ENCODE assay signal across 8 cellular contexts in genomic region chr5:177493795-177494355, GRCh38. TPM values are rescaled to one million over a fixed set of nuclear protein-coding genes. Genes with fewer than 3 reads are reported as not detected.
DNase-seq lines count a peak whose midpoint lies in the region; ATAC-seq and TF ChIP-seq lines count a peak whose summit lies in the region.
"Had no signal": no experiment of that assay in that cellular context is flagged by ENCODE, and none has a peak within 500 bp of the region (broad histone marks: within the 10 kb centered on the region; RNA-seq: fewer than 3 reads in every experiment).

No MANE protein-coding gene starts in this region.

- peaks cover 52% of the 10 kb centered on the region for H3K4me1 Mint-ChIP-seq in activated B cell treated with CpG ODN at 0.5 μM for 24 hours

- H3K36me3 Mint-ChIP-seq in activated B cell treated with CpG ODN at 0.5 μM for 24 hours (ENCODE audit: low read depth), result peaks cover 6% of the 10 kb centered on the region

- H3K9me3 ChIP-seq in BLaER1 treated with 17β-estradiol and CSF1 and Interleukin-3, amounts not matched to agents 10 nM and 100 nM (replicated peaks in 1 of 11), result no peaks in the 10 kb centered on the region
- H3K9me3 ChIP-seq in mesodermal cell (ENCODE audit: control insufficient read depth, low read length), result no peaks in the 10 kb centered on the region

- H3K27ac ChIP-seq in BLaER1 treated with 17β-estradiol and CSF1 and Interleukin-3, amounts not matched to agents 10 nM and 100 nM, result peak overlapping the region in 10 of 11 experiments; percentile 70 to 93 (median 88); a peak in 20 of 22 replicates
- peak overlapping the region; percentile 92 for H3K27ac ChIP-seq in mesodermal cell (ENCODE audit: low read depth, low read length, severe bottlenecking)

- peaks cover 25 to 54% (median 40%) of the 10 kb centered on the region in 11 experiments; a peak in 21 of 22 replicates for H3K36me3 ChIP-seq in BLaER1 treated with 17β-estradiol and CSF1 and Interleukin-3, amounts not matched to agents 10 nM and 100 nM
- H3K36me3 ChIP-seq in mesodermal cell (ENCODE audit: control insufficient read depth, insufficient read depth, low read length), result peaks cover 59% of the 10 kb centered on the region

- H4K20me1 ChIP-seq in BLaER1 treated with 17β-estradiol and CSF1 and Interleukin-3, amounts not matched to agents 10 nM and 100 nM, result peaks cover 24 to 75% (median 46%) of the 10 kb centered on the region in 11 experiments; a peak in 21 of 22 replicates

- no peak for TF ChIP-seq CTCF in activated B cell treated with CpG ODN at 0.5 μM for 24 hours (IDR thresholded peaks at IDR 0.05)

- POLR2A ChIA-PET in activated B cell treated with CpG ODN at 0.5 μM for 24 hours (lab: Charles Lee), result interaction anchor here (1.1 to 7.7 kb wide), 3 partner anchors 15 to 98 kb away, joined by 3 to 96 read pairs (median 7); partner anchors contain the start of genes DOK3 and TMED9

- no peaks in the 10 kb centered on the region for H3K9me3 Mint-ChIP-seq in activated B cell treated with CpG ODN at 0.5 μM for 24 hours

- WGBS in mesodermal cell (ENCODE audit: insufficient coverage in 2 of 2), 2 experiments, result 94 to 100% methylated on average over 5 of the region's 5 CpGs

- peaks cover 2% of the 10 kb centered on the region for H3K27me3 Mint-ChIP-seq in activated B cell treated with CpG ODN at 0.5 μM for 24 hours

- ATAC-seq in activated B cell treated with CpG ODN at 0.5 μM for 24 hours (ENCODE audit: low read depth), result no peak

- H3K9ac ChIP-seq in BLaER1 treated with 17β-estradiol and CSF1 and Interleukin-3, amounts not matched to agents 10 nM and 100 nM, result peak overlapping the region in 10 of 11 experiments; percentile 79 to 91 (median 88); a peak in 18 of 22 replicates

- peak overlapping the region; percentile 28 for H3K4me3 Mint-ChIP-seq in activated B cell treated with CpG ODN at 0.5 μM for 24 hours

- peak overlapping the region; percentile 77 for H3K27ac Mint-ChIP-seq in activated B cell treated with CpG ODN at 0.5 μM for 24 hours

- peak overlapping the region; percentile 97 to 100 (median 100) for H3K4me2 ChIP-seq in BLaER1 treated with 17β-estradiol and CSF1 and Interleukin-3, amounts not matched to agents 10 nM and 100 nM

- H3K4me3 ChIP-seq in BLaER1 treated with 17β-estradiol and CSF1 and Interleukin-3, amounts not matched to agents 10 nM and 100 nM, result peak overlapping the region in 2 of 10 experiments; percentile 88 to 89; a peak in 6 of 20 replicates
- no peak overlapping the region for H3K4me3 ChIP-seq in mesodermal cell (ENCODE audit: extremely low read depth, insufficient read depth, low read length, poor library complexity, severe bottlenecking)

- H3K27me3 ChIP-seq in BLaER1 treated with 17β-estradiol and CSF1 and Interleukin-3, amounts not matched to agents 10 nM and 100 nM, result peaks cover 0 to 9% (median 0%) of the 10 kb centered on the region in 11 experiments; a peak in 4 of 22 replicates

- intact Hi-C loops in activated B cell treated with CpG ODN at 0.5 μM for 24 hours (cut with micrococcal nuclease), result no loop called here

- H3K4me1 ChIP-seq in BLaER1 treated with 17β-estradiol and CSF1 and Interleukin-3, amounts not matched to agents 10 nM and 100 nM, result peaks cover 81 to 90% (median 87%) of the 10 kb centered on the region in 10 experiments
- H3K4me1 ChIP-seq in mesodermal cell (ENCODE audit: control insufficient read depth, insufficient read depth, low read length, poor library complexity, severe bottlenecking), result peaks cover 52% of the 10 kb centered on the region

- CTCF ChIA-PET in activated B cell treated with CpG ODN at 0.5 μM for 24 hours (lab: Charles Lee), result interaction anchor here (1.7 to 1.8 kb wide), 2 partner anchors 16 to 105 kb away, joined by 4 to 8 read pairs; partner anchors contain the start of gene DOK3

- no peak for DNase-seq in activated B cell treated with CpG ODN at 0.5 μM for 24 hours
- no peak for DNase-seq in NK-92 (lab: John Stamatoyannopoulos, UW; ENCODE audit: unreplicated experiment)
- DNase-seq in kidney glomerular epithelial cell (lab: John Stamatoyannopoulos, UW), result no peak
- no peak for DNase-seq in stimulated activated CD4-positive, alpha-beta T cell treated with anti-CD3 and anti-CD28 coated beads, Interleukin-12 subunit alpha, Interleukin-12 subunit beta, amount 100 ng/mL, for 4 hours
- DNase-seq: activated CD4-positive, alpha-beta T cell treated with anti-CD3 and anti-CD28 coated beads, Interleukin-2, amount 50 U/mL, for 4 hours; NCI-H187 had no signal

RNA-seq across cellular contexts. Expression of gene PDLIM7, which starts 3.5 kb away (rescaled TPM):
- 17.0 and 17.7 TPM in 2 replicates for total RNA-seq in activated B cell treated with CpG ODN at 0.5 μM for 24 hours
- polyA plus RNA-seq in mesodermal cell (2013, experiment 1 of 2), result 284 TPM
- 227 TPM for polyA plus RNA-seq in mesodermal cell (2013, experiment 2 of 2)

RNA-seq across cellular contexts. Expression of gene DOK3, which starts 15.8 kb away (rescaled TPM):
- 82.5 and 88.5 TPM in 2 replicates for total RNA-seq in activated B cell treated with CpG ODN at 0.5 μM for 24 hours
- polyA plus RNA-seq in mesodermal cell (2013, experiment 1 of 2), result 3.6 TPM
- polyA plus RNA-seq in mesodermal cell (2013, experiment 2 of 2), result 2.8 TPM

RNA-seq across cellular contexts. Expression of gene DBN1, which starts 20.4 kb away (rescaled TPM):
- total RNA-seq in activated B cell treated with CpG ODN at 0.5 μM for 24 hours, result 2.0 and 3.9 TPM in 2 replicates
- polyA plus RNA-seq in mesodermal cell (2013, experiment 1 of 2), result 229 TPM
- polyA plus RNA-seq in mesodermal cell (2013, experiment 2 of 2), result 194 TPM

RNA-seq across cellular contexts. Expression of gene DDX41, which starts 22.9 kb away (rescaled TPM):
- 128 and 144 TPM in 2 replicates for total RNA-seq in activated B cell treated with CpG ODN at 0.5 μM for 24 hours
- polyA plus RNA-seq in mesodermal cell (2013, experiment 1 of 2), result 65.4 TPM
- 52.5 TPM for polyA plus RNA-seq in mesodermal cell (2013, experiment 2 of 2)

RNA-seq across cellular contexts. Expression of gene PRR7, which starts 47.3 kb away (rescaled TPM):
- total RNA-seq in activated B cell treated with CpG ODN at 0.5 μM for 24 hours, result 2.4 and 3.2 TPM in 2 replicates
- polyA plus RNA-seq in mesodermal cell (2013, experiment 1 of 2), result 8.4 TPM
- 5.4 TPM for polyA plus RNA-seq in mesodermal cell (2013, experiment 2 of 2)
